8 cellular contexts compared by ENCODE assay signal in genomic region chr22:35376728-35377472, GRCh38. TPM values are rescaled to one million over a fixed set of nuclear protein-coding genes. Genes with fewer than 3 reads are reported as not detected.
DNase-seq lines count a peak whose midpoint lies in the region; ATAC-seq, FAIRE-seq and TF ChIP-seq lines count a peak whose summit lies in the region.

No MANE protein-coding gene starts in this region.

- intact Hi-C loops in kidney (cut with DNase I): no loop called here

- H3K27me3 ChIP-seq in small intestine (ENCODE audit: control insufficient read depth in 2 of 2, insufficient read depth in 2 of 2, low read length in 2 of 2): no peaks in the 10 kb centered on the region

- TF ChIP-seq CTCF in choroid plexus epithelial cell (conservative IDR thresholded peaks at IDR 0.05; ENCODE audit: low read depth, low read length): no peak
- TF ChIP-seq CTCF in kidney (IDR thresholded peaks at IDR 0.05; ENCODE audit: borderline replicate concordance, extremely low read depth, insufficient read depth): no peak

- in situ Hi-C loops in G401 (cut with HindIII; ENCODE audit: low sequenced_read_pairs): no loop called here

- no peak overlapping the region for H3K9ac ChIP-seq in kidney (ENCODE audit: low read length in 2 of 2)

- FAIRE-seq in kidney (lab: Jason Lieb, UNC) (no peak), small intestine (lab: Jason Lieb, UNC) (no peak)

- WGBS in small intestine, 3 donors: 4 to 11% (median 8%) methylated on average over 17 of the region's 17 CpGs

- H3K27ac ChIP-seq in KOPT-K1 (ENCODE audit: low read depth, low read length, poor library complexity, severe bottlenecking): peak overlapping the region; percentile 10
- H3K27ac ChIP-seq in kidney (ENCODE audit: low read depth in 2 of 2, low read length in 2 of 2): peak overlapping the region; percentile 15 to 84
- peak overlapping the region; percentile 94 to 95 for H3K27ac ChIP-seq in small intestine (ENCODE audit: low read depth in 1 of 2, low read length in 1 of 2)

- peak; percentile 52 for ATAC-seq in GM21737 (IDR thresholded peaks at IDR 0.05; ENCODE audit: unreplicated experiment)
- ATAC-seq in SK-N-SH treated with all-trans-retinoic acid at 6 μM for 48 hours: peak; percentile 6; the same call in 2 of the 3 replicates
- ATAC-seq in HG03469 (IDR thresholded peaks at IDR 0.05; ENCODE audit: unreplicated experiment): no peak

- H3K36me3 ChIP-seq in KOPT-K1 (ENCODE audit: insufficient read depth, low read length) (no peaks in the 10 kb centered on the region), kidney (ENCODE audit: control insufficient read depth in 1 of 2, insufficient read depth in 2 of 2, low read length in 2 of 2) (no peaks in the 10 kb centered on the region), small intestine (ENCODE audit: control insufficient read depth in 2 of 2, insufficient read depth in 2 of 2, low read length in 2 of 2) (no peaks in the 10 kb centered on the region)

- H3K4me3 ChIP-seq in choroid plexus epithelial cell (ENCODE audit: low read depth, low read length) (no peak overlapping the region), kidney (ENCODE audit: low read length in 2 of 2) (no peak overlapping the region), small intestine (ENCODE audit: low read depth in 1 of 2, low read length in 2 of 2) (no peak overlapping the region)

- H3K4me1 ChIP-seq in kidney (ENCODE audit: control insufficient read depth in 1 of 2, insufficient read depth in 1 of 2, low read depth in 1 of 2, low read length in 2 of 2) (peaks cover 13 to 19% of the 10 kb centered on the region in 2 donors), small intestine (ENCODE audit: control insufficient read depth in 2 of 2, insufficient read depth in 1 of 2, low read depth in 1 of 2, low read length in 1 of 2) (peaks cover 9 to 11% of the 10 kb centered on the region in 2 donors)

- H3K9me3 ChIP-seq in KOPT-K1 (ENCODE audit: insufficient read depth, low read length, poor library complexity, severe bottlenecking) (no peaks in the 10 kb centered on the region), kidney (ENCODE audit: control insufficient read depth in 1 of 2, low read length in 2 of 2) (no peaks in the 10 kb centered on the region), small intestine (ENCODE audit: control insufficient read depth, low read depth) (no peaks in the 10 kb centered on the region)

- DNase-seq in G401 (ENCODE audit: low spot score) (peak; percentile 59), choroid plexus epithelial cell (ENCODE audit: low read depth) (peak; percentile 99), kidney (peak; percentile 97), small intestine (peak; percentile 93)

TF ChIP-seq in SK-N-SH treated with all-trans-retinoic acid at 6 μM for 48 hours, 23 proteins besides CTCF, POLR2A, EP300 and RAD21:
- peak; percentile 33; the same call in 1 of the 2 replicates for TF ChIP-seq BACH2 (CRISPR knock-in tag; IDR thresholded peaks at IDR 0.05; ENCODE audit: borderline replicate concordance)
- no peak for TF ChIP-seq POU6F1 (CRISPR knock-in tag; IDR thresholded peaks at IDR 0.05; ENCODE audit: borderline replicate concordance, low read depth)
- no peak for TF ChIP-seq GLIS3 (CRISPR knock-in tag; IDR thresholded peaks at IDR 0.05)
- TF ChIP-seq ZNF70 (CRISPR knock-in tag; IDR thresholded peaks at IDR 0.05): no peak
- TF ChIP-seq PATZ1 (CRISPR knock-in tag; IDR thresholded peaks at IDR 0.05; ENCODE audit: borderline replicate concordance): 0 out of 2 replicates have a peak, but pooled peaks have one; percentile 25
- TF ChIP-seq CREB5 (CRISPR knock-in tag; IDR thresholded peaks at IDR 0.05; ENCODE audit: low read depth): no peak
- TF ChIP-seq CSDC2 (CRISPR knock-in tag; IDR thresholded peaks at IDR 0.05): no peak
- TF ChIP-seq SNAI2 (CRISPR knock-in tag; IDR thresholded peaks at IDR 0.05): no peak
TF ChIP-seq in SK-N-SH treated with all-trans-retinoic acid at 6 μM for 48 hours: peak in this region for 2.

RNA-seq across cellular contexts. Expression of gene HMOX1, which starts 4.0 kb away (rescaled TPM):
- 63.1 and 71.6 TPM in 2 replicates for total RNA-seq in G401 (2014; rRNA removed; shearing (Covaris generic))
- 37.7 TPM for total RNA-seq in kidney
- 234 TPM for polyA plus RNA-seq in kidney (ENCODE audit: insufficient read depth, low read depth, low replicate concordance)
- 100 to 1,000 TPM in 1 of 3 donors, 10 to 100 TPM in 2; 22.3 to 119 (median 91.0) TPM for polyA plus RNA-seq in small intestine

RNA-seq across cellular contexts. Expression of gene MCM5, which starts 23.0 kb away (rescaled TPM):
- total RNA-seq in G401 (2014; rRNA removed; shearing (Covaris generic)): 131 and 200 TPM in 2 replicates
- 26.4 TPM for total RNA-seq in kidney
- polyA plus RNA-seq in kidney (ENCODE audit: insufficient read depth, low read depth, low replicate concordance): 10.2 TPM
- polyA plus RNA-seq in small intestine: 10 to 100 TPM in 1 of 3 donors, 1 to 10 TPM in 2; 5.6 to 31.8 (median 6.5) TPM

Comparison
In these comparisons a context has a peak if more than half of its experiments do, and no peak if none do; other contexts are left out.
1. H3K27ac ChIP-seq: peak in every context shown above with its lines; median percentile 94 in small intestine; 50 in kidney; 10 in KOPT-K1.